Comparison of ENCODE assay signal across 15 cellular contexts in the genomic region with DNA sequence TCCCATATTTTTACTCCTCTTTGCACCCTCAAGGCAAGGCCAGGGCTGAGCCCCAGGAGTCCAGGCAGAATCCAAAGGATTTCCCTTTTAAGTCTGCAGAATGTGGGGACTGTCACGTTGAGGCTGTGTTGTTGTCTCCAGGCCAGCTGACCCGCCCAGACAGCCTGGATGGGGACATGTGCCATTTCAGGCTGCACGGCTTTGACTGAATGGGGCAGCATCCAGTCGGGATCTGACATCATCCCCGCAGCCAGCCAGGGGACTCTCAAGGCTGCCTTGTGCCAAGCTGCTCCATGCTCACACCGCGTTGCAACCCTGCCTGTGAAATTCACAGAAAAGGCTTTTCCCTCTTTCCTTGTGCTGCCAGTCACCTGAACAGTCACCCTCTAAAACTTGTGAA. TPM values are rescaled to one million over a fixed set of nuclear protein-coding genes. Genes with fewer than 3 reads are reported as not detected.
DNase-seq lines count a peak whose midpoint lies in the region; ATAC-seq and TF ChIP-seq lines count a peak whose summit lies in the region.
"Had no signal": no experiment of that assay in that cellular context is flagged by ENCODE, and none has a peak within 500 bp of the region (broad histone marks: within the 10 kb centered on the region; RNA-seq: fewer than 3 reads in every experiment).

No MANE protein-coding gene starts in this region.

- no peaks in the 10 kb centered on the region for H3K27me3 ChIP-seq in lower lobe of right lung (ENCODE audit: low read depth)
- H3K27me3 ChIP-seq in spleen (replicated peaks in 1 of 7), result no peaks in the 10 kb centered on the region

- WGBS in spleen, 5 donors, result 54 to 83% (median 74%) methylated on average over 7 of the region's 7 CpGs

- peaks cover 19% of the 10 kb centered on the region for H3K36me3 Mint-ChIP-seq in dendritic cell treated with granulocyte-macrophage colony-stimulating factor and Interleukin-4, amounts not matched to agents 40 ng/mL and 50 ng/mL, for 4 days (ENCODE audit: low read depth)

- H3K9me3 Mint-ChIP-seq in dendritic cell treated with granulocyte-macrophage colony-stimulating factor and Interleukin-4, amounts not matched to agents 40 ng/mL and 50 ng/mL, for 4 days, result no peaks in the 10 kb centered on the region

- no peak overlapping the region for H3K4me3 ChIP-seq in lower lobe of right lung
- no peak overlapping the region for H3K4me3 ChIP-seq in spleen
- H3K4me3 ChIP-seq: mucosa of descending colon had no signal

- peak overlapping the region; percentile 62 for H3K27ac Mint-ChIP-seq in dendritic cell treated with granulocyte-macrophage colony-stimulating factor and Interleukin-4, amounts not matched to agents 40 ng/mL and 50 ng/mL, for 4 days

- H3K4me1 Mint-ChIP-seq in dendritic cell treated with granulocyte-macrophage colony-stimulating factor and Interleukin-4, amounts not matched to agents 40 ng/mL and 50 ng/mL, for 4 days (ENCODE audit: low read depth), result peaks cover 82% of the 10 kb centered on the region

- intact Hi-C loops in dendritic cell treated with granulocyte-macrophage colony-stimulating factor and Interleukin-4, amounts not matched to agents 40 ng/mL and 50 ng/mL, for 4 days (cut with micrococcal nuclease), result loop anchor here (5.0 kb wide), 1 partner anchor 42 kb away; no protein-coding TSS in a partner anchor
- intact Hi-C loops in lower lobe of right lung (cut with DNase I) (no loop called here), spleen (cut with DNase I; ENCODE audit: low total_unique reads) (loop anchor here (10.0 kb wide), 1 partner anchor 55 kb away; no protein-coding TSS in a partner anchor)

- no peak overlapping the region for H3K4me3 Mint-ChIP-seq in dendritic cell treated with granulocyte-macrophage colony-stimulating factor and Interleukin-4, amounts not matched to agents 40 ng/mL and 50 ng/mL, for 4 days

- TF ChIP-seq POLR2A in spleen (IDR thresholded peaks at IDR 0.05), result no peak

- H3K27me3 Mint-ChIP-seq in dendritic cell treated with granulocyte-macrophage colony-stimulating factor and Interleukin-4, amounts not matched to agents 40 ng/mL and 50 ng/mL, for 4 days, result no peaks in the 10 kb centered on the region

- DNase-seq in G401 (ENCODE audit: low spot score), result peak; percentile 78
- DNase-seq in lower lobe of right lung, result no peak
- peak; percentile 78 for DNase-seq in spleen
- no peak for DNase-seq in activated effector memory CD4-positive, alpha-beta T cell treated with anti-CD3 and anti-CD28 coated beads, Interleukin-2, amount 50 U/mL, for 16 hours
- DNase-seq in NCI-H526 treated with DMSO at 0.1 percent for 48 hours (lab: John Stamatoyannopoulos, UW), result no peak
- DNase-seq: activated CD4-positive, CD25-positive, alpha-beta regulatory T cell; DMS 273 treated with DMSO at 0.1 percent for 48 hours; NCI-H2171 treated with DMSO at 0.1 percent for 48 hours; retina; SW 1271 had no signal

- TF ChIP-seq CTCF in lower lobe of right lung (IDR thresholded peaks at IDR 0.05), result no peak
- TF ChIP-seq CTCF in spleen (IDR thresholded peaks at IDR 0.05 in 8 of 11, conservative IDR thresholded peaks at IDR 0.05 in 3 of 11), result no peak

- H3K27ac ChIP-seq in lower lobe of right lung (peak overlapping the region; percentile 22), spleen (peak overlapping the region in 5 of 8 donors; percentile 58 to 80 (median 71))

- H3K4me1 ChIP-seq in lower lobe of right lung (peaks cover 28% of the 10 kb centered on the region), spleen (peaks cover 13 to 63% (median 35%) of the 10 kb centered on the region in 6 donors)

- H3K9me3 ChIP-seq in lower lobe of right lung, result no peaks in the 10 kb centered on the region
- H3K9me3 ChIP-seq in spleen, result no peaks in the 10 kb centered on the region
- H3K9me3 ChIP-seq: mucosa of descending colon had no signal

- no peak for ATAC-seq in lower lobe of right lung
- no peak for ATAC-seq in GM21528 (IDR thresholded peaks at IDR 0.05; ENCODE audit: low FRiP score, unreplicated experiment)
- ATAC-seq in GM21717 (IDR thresholded peaks at IDR 0.05; ENCODE audit: unreplicated experiment), result no peak
- ATAC-seq: mucosa of descending colon had no signal

- H3K36me3 ChIP-seq in lower lobe of right lung (no peaks in the 10 kb centered on the region), spleen (no peaks in the 10 kb centered on the region)

- in situ Hi-C loops in G401 (cut with HindIII; ENCODE audit: low sequenced_read_pairs), result no loop called here

RNA-seq across cellular contexts. Expression of gene ZNF366, which starts 2.2 kb away (rescaled TPM):
- not detected in 2 replicates for total RNA-seq in G401 (2014; rRNA removed; shearing (Covaris generic))
- total RNA-seq in lower lobe of right lung (13.6 TPM), spleen (10 to 100 TPM in 5 of 7 donors, 1 to 10 TPM in 2; 8.1 to 19.8 (median 14.7) TPM)
- 1 to 10 TPM in 1 of 3 donors, under 1 TPM in 2; 0.26 to 2.3 (median 0.38) TPM for polyA plus RNA-seq in spleen
- total RNA-seq: HT1080 had no signal

Comparison
In these comparisons a context has a peak if more than half of its experiments do, and no peak if none do; other contexts are left out.
1. DNase-seq: peak in G401 (single experiment) and spleen (single experiment); none in lower lobe of right lung (single experiment), activated effector memory CD4-positive, alpha-beta T cell treated with anti-CD3 and anti-CD28 coated beads, Interleukin-2, amount 50 U/mL, for 16 hours (single experiment) and NCI-H526 treated with DMSO at 0.1 percent for 48 hours (single experiment).